In genomic region chr1:9196129-9197040, GRCh38 we compare ENCODE assay signal across 1 cellular context.
TF ChIP-seq lines count a peak whose summit lies in the region.

No MANE protein-coding gene starts in this region.

TF ChIP-seq in HepG2, 621 proteins besides CTCF, POLR2A, EP300 and RAD21 (continued from another document and continues in another):
- 0 out of 2 replicates have a peak, but pooled peaks have one; percentile 35 for TF ChIP-seq ZMAT3 (CRISPR knock-in tag; conservative IDR thresholded peaks at IDR 0.05)
- TF ChIP-seq THRA (CRISPR knock-in tag; IDR thresholded peaks at IDR 0.05; ENCODE audit: borderline replicate concordance) = peak; percentile 21; the same call in 1 of the 2 replicates
- peak; percentile 11 for TF ChIP-seq XRCC5 (optimal IDR thresholded peaks at IDR 0.05; ENCODE audit: low read length)
- peak; percentile 35; the same call in 1 of the 2 replicates for TF ChIP-seq ZNF598 (CRISPR knock-in tag; IDR thresholded peaks at IDR 0.05; ENCODE audit: borderline replicate concordance)
- TF ChIP-seq CAMTA2 (CRISPR knock-in tag; IDR thresholded peaks at IDR 0.05; ENCODE audit: borderline replicate concordance) = no peak
- no peak for TF ChIP-seq HNRNPL (IDR thresholded peaks at IDR 0.05; ENCODE audit: low read depth, low read length)
- no peak for TF ChIP-seq MAZ (IDR thresholded peaks at IDR 0.05; ENCODE audit: borderline replicate concordance, low read depth, low read length)
- TF ChIP-seq MAZ (CRISPR knock-in tag; IDR thresholded peaks at IDR 0.05; ENCODE audit: low read depth) = no peak
- 0 out of 2 replicates have a peak, but pooled peaks have one; percentile 42 for TF ChIP-seq MXD4 (CRISPR knock-in tag; IDR thresholded peaks at IDR 0.05)
- TF ChIP-seq ZKSCAN8 (CRISPR knock-in tag; IDR thresholded peaks at IDR 0.05; ENCODE audit: borderline replicate concordance) = no peak
- TF ChIP-seq RXRA (CRISPR knock-in tag; IDR thresholded peaks at IDR 0.05) = peak; percentile 6; the same call in 1 of the 2 replicates
- TF ChIP-seq PAXIP1 (CRISPR knock-in tag; conservative IDR thresholded peaks at IDR 0.05) = peak; percentile 31
- no peak for TF ChIP-seq ZXDC (CRISPR knock-in tag; IDR thresholded peaks at IDR 0.05)
- TF ChIP-seq ZEB1 (IDR thresholded peaks at IDR 0.05; ENCODE audit: insufficient replicate concordance, low read depth) = no peak
- 0 out of 2 replicates have a peak, but pooled peaks have one; percentile 19 for TF ChIP-seq PRDM10 (CRISPR knock-in tag; IDR thresholded peaks at IDR 0.05; ENCODE audit: low read depth)
- TF ChIP-seq STAG1 (CRISPR knock-in tag; IDR thresholded peaks at IDR 0.05) = peak; percentile 83
- peak; percentile 20; the same call in 1 of the 2 replicates for TF ChIP-seq ZFY (CRISPR knock-in tag; IDR thresholded peaks at IDR 0.05)
- no peak for TF ChIP-seq ZNF180 (CRISPR knock-in tag; IDR thresholded peaks at IDR 0.05; ENCODE audit: borderline replicate concordance, low read depth)
- TF ChIP-seq FOSL2 (CRISPR knock-in tag; IDR thresholded peaks at IDR 0.05) = peak; percentile 80
- 0 out of 2 replicates have a peak, but pooled peaks have one; percentile 31 for TF ChIP-seq ARNTL (CRISPR knock-in tag; IDR thresholded peaks at IDR 0.05)
- TF ChIP-seq PHF21A (CRISPR knock-in tag; IDR thresholded peaks at IDR 0.05) = peak; percentile 79
- no peak for TF ChIP-seq CHCHD3 (CRISPR knock-in tag; IDR thresholded peaks at IDR 0.05)
- no peak for TF ChIP-seq NCOA1 (CRISPR knock-in tag; IDR thresholded peaks at IDR 0.05)
- TF ChIP-seq ZNF7 (CRISPR knock-in tag; IDR thresholded peaks at IDR 0.05) = no peak
- no peak for TF ChIP-seq ZNF101 (CRISPR knock-in tag; IDR thresholded peaks at IDR 0.05; ENCODE audit: borderline replicate concordance, low read depth)
- TF ChIP-seq TAF15 (IDR thresholded peaks at IDR 0.05; ENCODE audit: low read depth, low read length, poor library complexity, severe bottlenecking) = no peak
- TF ChIP-seq LCORL (IDR thresholded peaks at IDR 0.05) = no peak
- 0 out of 2 replicates have a peak, but pooled peaks have one; percentile 32 for TF ChIP-seq LCORL (CRISPR knock-in tag; IDR thresholded peaks at IDR 0.05)
- peak; percentile 50; the same call in 1 of the 2 replicates for TF ChIP-seq KDM3A (CRISPR knock-in tag; IDR thresholded peaks at IDR 0.05; ENCODE audit: low read depth)
- TF ChIP-seq PITX1 (CRISPR knock-in tag; IDR thresholded peaks at IDR 0.05) = 0 out of 2 replicates have a peak, but pooled peaks have one; percentile 45
- peak in 1 of 2 experiments; percentile 32; a peak in 1 of 4 replicates for TF ChIP-seq HMGXB4 (CRISPR knock-in tag; IDR thresholded peaks at IDR 0.05; ENCODE audit: borderline replicate concordance in 1 of 2, low read depth in 1 of 2)
- TF ChIP-seq ZFX (CRISPR knock-in tag; IDR thresholded peaks at IDR 0.05; ENCODE audit: low read depth) = 0 out of 2 replicates have a peak, but pooled peaks have one; percentile 11
- peak; percentile 31; the same call in 1 of the 2 replicates for TF ChIP-seq PATZ1 (CRISPR knock-in tag; IDR thresholded peaks at IDR 0.05)
- 0 out of 2 replicates have a peak, but pooled peaks have one; percentile 32 for TF ChIP-seq ZFP36L1 (CRISPR knock-in tag; IDR thresholded peaks at IDR 0.05)
- peak; percentile 67 for TF ChIP-seq SMC3 (IDR thresholded peaks at IDR 0.05; ENCODE audit: low read length)
- TF ChIP-seq ZNF34 (CRISPR knock-in tag; IDR thresholded peaks at IDR 0.05; ENCODE audit: borderline replicate concordance) = no peak
- TF ChIP-seq SIN3A (IDR thresholded peaks at IDR 0.05; ENCODE audit: borderline replicate concordance, low read depth, low read length) = peak; percentile 47; the same call in 1 of the 2 replicates
- TF ChIP-seq HOXA3 (CRISPR knock-in tag; IDR thresholded peaks at IDR 0.05) = peak; percentile 37
- 0 out of 2 replicates have a peak, but pooled peaks have one; percentile 49 for TF ChIP-seq ZNF619 (CRISPR knock-in tag; IDR thresholded peaks at IDR 0.05)
- 0 out of 2 replicates have a peak, but pooled peaks have one; percentile 25 for TF ChIP-seq ZBTB3 (CRISPR knock-in tag; IDR thresholded peaks at IDR 0.05; ENCODE audit: borderline replicate concordance, low read depth)
- peak; percentile 46; the same call in 1 of the 2 replicates for TF ChIP-seq GATAD1 (CRISPR knock-in tag; IDR thresholded peaks at IDR 0.05)
- peak; percentile 25; the same call in 1 of the 2 replicates for TF ChIP-seq ZSCAN25 (CRISPR knock-in tag; IDR thresholded peaks at IDR 0.05)
- no peak for TF ChIP-seq ZNF225 (CRISPR knock-in tag; IDR thresholded peaks at IDR 0.05)
- TF ChIP-seq ARID5B (CRISPR knock-in tag; IDR thresholded peaks at IDR 0.05) = peak; percentile 58
- no peak for TF ChIP-seq KLF16 (CRISPR knock-in tag; IDR thresholded peaks at IDR 0.05)
- no peak for TF ChIP-seq NCOR1 (IDR thresholded peaks at IDR 0.05; ENCODE audit: borderline replicate concordance, low read length)
